Comparison of ENCODE assay signal across 1 cellular context in the genomic region with DNA sequence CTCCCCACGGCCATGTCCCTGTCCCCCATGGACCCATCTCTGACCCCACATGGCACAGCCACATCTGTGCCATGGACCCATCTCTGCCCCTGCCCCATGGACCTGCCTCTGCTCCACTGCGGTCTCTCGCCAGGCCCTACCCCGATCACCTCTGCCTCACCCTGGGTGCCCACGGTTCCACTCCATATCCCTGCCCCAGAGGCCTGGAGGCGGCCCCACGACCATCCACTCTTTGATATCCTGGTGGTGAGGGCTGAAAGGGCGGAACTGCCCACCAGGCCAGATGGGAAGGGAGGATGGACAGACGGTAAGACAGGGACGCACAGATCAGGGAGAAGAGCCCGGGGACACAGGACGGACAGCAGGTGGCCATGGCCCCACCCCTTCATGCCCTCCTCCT.
TF ChIP-seq lines count a peak whose summit lies in the region.

No MANE protein-coding gene starts in this region.

TF ChIP-seq in H1, 55 proteins besides CTCF, POLR2A, EP300 and RAD21:
- no peak for TF ChIP-seq POLR2AphosphoS5 (IDR thresholded peaks at IDR 0.05; ENCODE audit: low read depth, low read length)
- no peak for TF ChIP-seq TAF7 (optimal IDR thresholded peaks at IDR 0.05; ENCODE audit: borderline replicate concordance, low read depth, low read length)
- no peak for TF ChIP-seq BACH1 (IDR thresholded peaks at IDR 0.05; ENCODE audit: low read length)
- no peak for TF ChIP-seq SIRT6 (IDR thresholded peaks at IDR 0.05; ENCODE audit: low read length)
- TF ChIP-seq SIX5 (IDR thresholded peaks at IDR 0.05; ENCODE audit: low read depth, low read length) = no peak
- no peak for TF ChIP-seq JUN (IDR thresholded peaks at IDR 0.05; ENCODE audit: low read depth, low read length)
- TF ChIP-seq ZNF274 (IDR thresholded peaks at IDR 0.05; ENCODE audit: borderline replicate concordance, extremely low read depth, low read length) = no peak
- TF ChIP-seq, protein P1, sequence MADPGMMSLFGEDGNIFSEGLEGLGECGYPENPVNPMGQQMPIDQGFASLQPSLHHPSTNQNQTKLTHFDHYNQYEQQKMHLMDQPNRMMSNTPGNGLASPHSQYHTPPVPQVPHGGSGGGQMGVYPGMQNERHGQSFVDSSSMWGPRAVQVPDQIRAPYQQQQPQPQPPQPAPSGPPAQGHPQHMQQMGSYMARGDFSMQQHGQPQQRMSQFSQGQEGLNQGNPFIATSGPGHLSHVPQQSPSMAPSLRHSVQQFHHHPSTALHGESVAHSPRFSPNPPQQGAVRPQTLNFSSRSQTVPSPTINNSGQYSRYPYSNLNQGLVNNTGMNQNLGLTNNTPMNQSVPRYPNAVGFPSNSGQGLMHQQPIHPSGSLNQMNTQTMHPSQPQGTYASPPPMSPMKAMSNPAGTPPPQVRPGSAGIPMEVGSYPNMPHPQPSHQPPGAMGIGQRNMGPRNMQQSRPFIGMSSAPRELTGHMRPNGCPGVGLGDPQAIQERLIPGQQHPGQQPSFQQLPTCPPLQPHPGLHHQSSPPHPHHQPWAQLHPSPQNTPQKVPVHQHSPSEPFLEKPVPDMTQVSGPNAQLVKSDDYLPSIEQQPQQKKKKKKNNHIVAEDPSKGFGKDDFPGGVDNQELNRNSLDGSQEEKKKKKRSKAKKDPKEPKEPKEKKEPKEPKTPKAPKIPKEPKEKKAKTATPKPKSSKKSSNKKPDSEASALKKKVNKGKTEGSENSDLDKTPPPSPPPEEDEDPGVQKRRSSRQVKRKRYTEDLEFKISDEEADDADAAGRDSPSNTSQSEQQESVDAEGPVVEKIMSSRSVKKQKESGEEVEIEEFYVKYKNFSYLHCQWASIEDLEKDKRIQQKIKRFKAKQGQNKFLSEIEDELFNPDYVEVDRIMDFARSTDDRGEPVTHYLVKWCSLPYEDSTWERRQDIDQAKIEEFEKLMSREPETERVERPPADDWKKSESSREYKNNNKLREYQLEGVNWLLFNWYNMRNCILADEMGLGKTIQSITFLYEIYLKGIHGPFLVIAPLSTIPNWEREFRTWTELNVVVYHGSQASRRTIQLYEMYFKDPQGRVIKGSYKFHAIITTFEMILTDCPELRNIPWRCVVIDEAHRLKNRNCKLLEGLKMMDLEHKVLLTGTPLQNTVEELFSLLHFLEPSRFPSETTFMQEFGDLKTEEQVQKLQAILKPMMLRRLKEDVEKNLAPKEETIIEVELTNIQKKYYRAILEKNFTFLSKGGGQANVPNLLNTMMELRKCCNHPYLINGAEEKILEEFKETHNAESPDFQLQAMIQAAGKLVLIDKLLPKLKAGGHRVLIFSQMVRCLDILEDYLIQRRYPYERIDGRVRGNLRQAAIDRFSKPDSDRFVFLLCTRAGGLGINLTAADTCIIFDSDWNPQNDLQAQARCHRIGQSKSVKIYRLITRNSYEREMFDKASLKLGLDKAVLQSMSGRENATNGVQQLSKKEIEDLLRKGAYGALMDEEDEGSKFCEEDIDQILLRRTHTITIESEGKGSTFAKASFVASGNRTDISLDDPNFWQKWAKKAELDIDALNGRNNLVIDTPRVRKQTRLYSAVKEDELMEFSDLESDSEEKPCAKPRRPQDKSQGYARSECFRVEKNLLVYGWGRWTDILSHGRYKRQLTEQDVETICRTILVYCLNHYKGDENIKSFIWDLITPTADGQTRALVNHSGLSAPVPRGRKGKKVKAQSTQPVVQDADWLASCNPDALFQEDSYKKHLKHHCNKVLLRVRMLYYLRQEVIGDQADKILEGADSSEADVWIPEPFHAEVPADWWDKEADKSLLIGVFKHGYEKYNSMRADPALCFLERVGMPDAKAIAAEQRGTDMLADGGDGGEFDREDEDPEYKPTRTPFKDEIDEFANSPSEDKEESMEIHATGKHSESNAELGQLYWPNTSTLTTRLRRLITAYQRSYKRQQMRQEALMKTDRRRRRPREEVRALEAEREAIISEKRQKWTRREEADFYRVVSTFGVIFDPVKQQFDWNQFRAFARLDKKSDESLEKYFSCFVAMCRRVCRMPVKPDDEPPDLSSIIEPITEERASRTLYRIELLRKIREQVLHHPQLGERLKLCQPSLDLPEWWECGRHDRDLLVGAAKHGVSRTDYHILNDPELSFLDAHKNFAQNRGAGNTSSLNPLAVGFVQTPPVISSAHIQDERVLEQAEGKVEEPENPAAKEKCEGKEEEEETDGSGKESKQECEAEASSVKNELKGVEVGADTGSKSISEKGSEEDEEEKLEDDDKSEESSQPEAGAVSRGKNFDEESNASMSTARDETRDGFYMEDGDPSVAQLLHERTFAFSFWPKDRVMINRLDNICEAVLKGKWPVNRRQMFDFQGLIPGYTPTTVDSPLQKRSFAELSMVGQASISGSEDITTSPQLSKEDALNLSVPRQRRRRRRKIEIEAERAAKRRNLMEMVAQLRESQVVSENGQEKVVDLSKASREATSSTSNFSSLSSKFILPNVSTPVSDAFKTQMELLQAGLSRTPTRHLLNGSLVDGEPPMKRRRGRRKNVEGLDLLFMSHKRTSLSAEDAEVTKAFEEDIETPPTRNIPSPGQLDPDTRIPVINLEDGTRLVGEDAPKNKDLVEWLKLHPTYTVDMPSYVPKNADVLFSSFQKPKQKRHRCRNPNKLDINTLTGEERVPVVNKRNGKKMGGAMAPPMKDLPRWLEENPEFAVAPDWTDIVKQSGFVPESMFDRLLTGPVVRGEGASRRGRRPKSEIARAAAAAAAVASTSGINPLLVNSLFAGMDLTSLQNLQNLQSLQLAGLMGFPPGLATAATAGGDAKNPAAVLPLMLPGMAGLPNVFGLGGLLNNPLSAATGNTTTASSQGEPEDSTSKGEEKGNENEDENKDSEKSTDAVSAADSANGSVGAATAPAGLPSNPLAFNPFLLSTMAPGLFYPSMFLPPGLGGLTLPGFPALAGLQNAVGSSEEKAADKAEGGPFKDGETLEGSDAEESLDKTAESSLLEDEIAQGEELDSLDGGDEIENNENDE (IDR thresholded peaks at IDR 0.05; ENCODE audit: insufficient replicate concordance, low read length) = no peak
- TF ChIP-seq MAFK (IDR thresholded peaks at IDR 0.05; ENCODE audit: low read depth, low read length) = no peak
- TF ChIP-seq NRF1 (IDR thresholded peaks at IDR 0.05; ENCODE audit: low read depth, low read length) = no peak
- no peak for TF ChIP-seq CHD1 (IDR thresholded peaks at IDR 0.05; ENCODE audit: low read depth, low read length)
